In genomic region chr17:336110-337021, GRCh38 we compare ENCODE assay signal across 8 cellular contexts. TPM values are rescaled to one million over a fixed set of nuclear protein-coding genes. Genes with fewer than 3 reads are reported as not detected.
DNase-seq lines count a peak whose midpoint lies in the region; ATAC-seq and TF ChIP-seq lines count a peak whose summit lies in the region.

No MANE protein-coding gene starts in this region.

- H3K27ac ChIP-seq in colonic mucosa, result no peak overlapping the region
- H3K27ac ChIP-seq in neural progenitor cell, result no peak overlapping the region

- H3K4me1 ChIP-seq in colonic mucosa, result peaks cover 10% of the 10 kb centered on the region
- peaks cover 24% of the 10 kb centered on the region for H3K4me1 ChIP-seq in neural progenitor cell

- H3K4me3 ChIP-seq in colonic mucosa, result no peak overlapping the region
- H3K4me3 ChIP-seq in neural progenitor cell, result no peak overlapping the region

- H3K4me1 Mint-ChIP-seq in CD14-positive monocyte, result peaks cover 26% of the 10 kb centered on the region
- peaks cover 49% of the 10 kb centered on the region for H3K4me1 Mint-ChIP-seq in neural progenitor cell
- no peaks in the 10 kb centered on the region for H3K4me1 Mint-ChIP-seq in activated T-helper 2 cell treated with anti-CD3 and anti-CD28 coated beads, Interferon-gamma antibody, Interleukin-2, Interleukin-4, amounts not matched to agents 10 μg/mL and 5 μg/mL and 100 μg/mL, durations not matched to agents 14 hours and 24 hours and 36 hours (ENCODE audit: low read depth)

- no peaks in the 10 kb centered on the region for H3K27me3 ChIP-seq in colonic mucosa
- peaks cover 13% of the 10 kb centered on the region for H3K27me3 ChIP-seq in neural progenitor cell

- H3K27ac Mint-ChIP-seq in CD14-positive monocyte, result peak overlapping the region in 2 of 7 donors; percentile 33 to 69
- peak overlapping the region; percentile 53 for H3K27ac Mint-ChIP-seq in neural progenitor cell
- H3K27ac Mint-ChIP-seq in activated T-helper 2 cell treated with anti-CD3 and anti-CD28 coated beads, Interferon-gamma antibody, Interleukin-2, Interleukin-4, amounts not matched to agents 10 μg/mL and 5 μg/mL and 100 μg/mL, durations not matched to agents 14 hours and 24 hours and 36 hours, result no peak overlapping the region

- H3K9ac ChIP-seq in colonic mucosa (ENCODE audit: low read depth in 2 of 2, low read length in 2 of 2) (peak overlapping the region; percentile 16 to 46), neural progenitor cell (no peak overlapping the region)

- H3K36me3 ChIP-seq in colonic mucosa (no peaks in the 10 kb centered on the region), neural progenitor cell (no peaks in the 10 kb centered on the region)

- intact Hi-C loops in CD14-positive monocyte (cut with micrococcal nuclease), result no loop called here
- intact Hi-C loops in colonic mucosa (cut with DNase I), result no loop called here
- intact Hi-C loops in activated T-helper 2 cell treated with anti-CD3 and anti-CD28 coated beads, Interferon-gamma antibody, Interleukin-2, Interleukin-4, amounts not matched to agents 10 μg/mL and 5 μg/mL and 100 μg/mL, durations not matched to agents 14 hours and 24 hours and 36 hours (cut with micrococcal nuclease), result no loop called here

- no peaks in the 10 kb centered on the region for H3F3A ChIP-seq in neural progenitor cell (ENCODE audit: low read depth)

- peak overlapping the region in 1 of 2 donors; percentile 60 for H3K4me3 Mint-ChIP-seq in CD14-positive monocyte
- H3K4me3 Mint-ChIP-seq in neural progenitor cell, result peak overlapping the region; percentile 63
- H3K4me3 Mint-ChIP-seq in activated T-helper 2 cell treated with anti-CD3 and anti-CD28 coated beads, Interferon-gamma antibody, Interleukin-2, Interleukin-4, amounts not matched to agents 10 μg/mL and 5 μg/mL and 100 μg/mL, durations not matched to agents 14 hours and 24 hours and 36 hours (ENCODE audit: low read depth), result no peak overlapping the region

- peak overlapping the region; percentile 45 for H3K4me2 ChIP-seq in neural progenitor cell

- H3K9me3 Mint-ChIP-seq in CD14-positive monocyte, result peaks cover 0 to 6% (median 3%) of the 10 kb centered on the region in 7 donors
- no peaks in the 10 kb centered on the region for H3K9me3 Mint-ChIP-seq in neural progenitor cell
- H3K9me3 Mint-ChIP-seq in activated T-helper 2 cell treated with anti-CD3 and anti-CD28 coated beads, Interferon-gamma antibody, Interleukin-2, Interleukin-4, amounts not matched to agents 10 μg/mL and 5 μg/mL and 100 μg/mL, durations not matched to agents 14 hours and 24 hours and 36 hours, result no peaks in the 10 kb centered on the region

- H3K79me2 ChIP-seq in neural progenitor cell (ENCODE audit: low read depth), result no peaks in the 10 kb centered on the region

- ATAC-seq in GM21526 (IDR thresholded peaks at IDR 0.05; ENCODE audit: low FRiP score, unreplicated experiment), result no peak
- no peak for ATAC-seq in HG02885 (IDR thresholded peaks at IDR 0.05; ENCODE audit: poor library complexity, unreplicated experiment)

- DNase-seq in CD14-positive monocyte (ENCODE audit: low spot score) (peak; percentile 39), NCI-H1694 (lab: John Stamatoyannopoulos, UW) (peak; percentile 57), colonic mucosa (peak; percentile 74), neural progenitor cell (ENCODE audit: low spot score) (peak; percentile 56), putamen (ENCODE audit: low spot score) (no peak)
- DNase-seq in activated T-helper 2 cell treated with anti-CD3 and anti-CD28 coated beads, Interferon-gamma antibody, Interleukin-2, Interleukin-4, amounts not matched to agents 10 μg/mL and 5 μg/mL and 100 μg/mL, durations not matched to agents 14 hours and 24 hours and 36 hours (ENCODE audit: low spot score), result no peak

- H2AFZ ChIP-seq in neural progenitor cell (replicated peaks), result no peak overlapping the region

- TF ChIP-seq CTCF in CD14-positive monocyte (IDR thresholded peaks at IDR 0.05) (no peak), colonic mucosa (IDR thresholded peaks at IDR 0.05) (no peak), neural progenitor cell (IDR thresholded peaks at IDR 0.05) (no peak)

- H4K20me1 ChIP-seq in neural progenitor cell (ENCODE audit: low read depth), result peaks cover 7% of the 10 kb centered on the region

- no peaks in the 10 kb centered on the region for H3K9me3 ChIP-seq in colonic mucosa
- no peaks in the 10 kb centered on the region for H3K9me3 ChIP-seq in neural progenitor cell (ENCODE audit: low read depth)

- H3K36me3 Mint-ChIP-seq in CD14-positive monocyte, result peaks cover 0 to 10% of the 10 kb centered on the region in 2 donors
- no peaks in the 10 kb centered on the region for H3K36me3 Mint-ChIP-seq in neural progenitor cell
- H3K36me3 Mint-ChIP-seq in activated T-helper 2 cell treated with anti-CD3 and anti-CD28 coated beads, Interferon-gamma antibody, Interleukin-2, Interleukin-4, amounts not matched to agents 10 μg/mL and 5 μg/mL and 100 μg/mL, durations not matched to agents 14 hours and 24 hours and 36 hours (ENCODE audit: low read depth), result no peaks in the 10 kb centered on the region

- peaks cover 34 to 56% (median 40%) of the 10 kb centered on the region in 3 donors for H3K27me3 Mint-ChIP-seq in CD14-positive monocyte (ENCODE audit: low read depth in 3 of 3)
- peaks cover 9% of the 10 kb centered on the region for H3K27me3 Mint-ChIP-seq in neural progenitor cell (ENCODE audit: insufficient read depth, low read depth)
- H3K27me3 Mint-ChIP-seq in activated T-helper 2 cell treated with anti-CD3 and anti-CD28 coated beads, Interferon-gamma antibody, Interleukin-2, Interleukin-4, amounts not matched to agents 10 μg/mL and 5 μg/mL and 100 μg/mL, durations not matched to agents 14 hours and 24 hours and 36 hours (ENCODE audit: low read depth), result peaks cover 14% of the 10 kb centered on the region

RNA-seq across cellular contexts. Expression of gene RPH3AL, which starts 16.2 kb away (rescaled TPM):
- polyA plus RNA-seq in CD14-positive monocyte, result 1 to 10 TPM in 1 of 2 donors, under 1 TPM in 1; 0.71 to 1.5 TPM
- total RNA-seq in colonic mucosa (10 to 100 TPM; 14.9 to 34.2 TPM), neural progenitor cell (ENCODE audit: low replicate concordance) (7.5 TPM in 2 replicates)
- total RNA-seq in activated T-helper 2 cell treated with anti-CD3 and anti-CD28 coated beads, Interferon-gamma antibody, Interleukin-2, Interleukin-4, amounts not matched to agents 10 μg/mL and 5 μg/mL and 100 μg/mL, durations not matched to agents 14 hours and 24 hours and 36 hours, result 3.2 and 3.5 TPM in 2 replicates

Comparison
In these comparisons a context has a peak if more than half of its experiments do, and no peak if none do; other contexts are left out.
1. DNase-seq: peak in CD14-positive monocyte (single experiment), NCI-H1694 (single experiment), colonic mucosa (single experiment) and neural progenitor cell (single experiment); none in putamen (single experiment) and activated T-helper 2 cell treated with anti-CD3 and anti-CD28 coated beads, Interferon-gamma antibody, Interleukin-2, Interleukin-4, amounts not matched to agents 10 μg/mL and 5 μg/mL and 100 μg/mL, durations not matched to agents 14 hours and 24 hours and 36 hours (single experiment).